ENCODE assay signal across 8 cellular contexts in the genomic region with DNA sequence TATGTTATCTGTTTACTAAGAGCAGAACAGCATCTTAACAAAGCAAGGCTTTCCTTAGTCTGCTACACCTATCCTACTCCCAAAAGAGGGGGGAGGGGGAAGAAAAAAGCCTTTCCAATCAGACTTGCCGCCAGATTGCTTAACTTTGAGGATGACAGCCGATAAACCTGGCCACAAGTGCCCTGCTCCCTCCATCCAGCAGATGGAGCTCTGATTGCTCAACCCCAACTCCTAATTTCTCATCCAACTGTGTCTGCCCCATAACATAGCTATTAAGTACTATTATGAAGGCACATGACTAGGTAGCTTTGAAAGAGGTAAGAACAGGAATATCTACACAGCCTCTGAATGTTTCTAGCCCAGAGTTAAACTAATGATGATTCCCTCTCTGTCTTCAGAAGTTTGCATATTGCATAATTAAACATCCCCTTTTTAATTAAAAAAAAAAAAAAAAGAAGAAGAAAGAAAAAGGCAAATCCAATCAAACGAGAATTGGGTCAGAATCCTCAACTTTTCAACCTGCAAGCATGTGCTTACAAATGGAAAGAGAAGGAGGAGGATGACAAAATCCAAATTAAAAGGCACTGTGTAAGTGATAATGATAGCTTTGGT.
DNase-seq lines count a peak whose midpoint lies in the region; ATAC-seq, FAIRE-seq and TF ChIP-seq lines count a peak whose summit lies in the region.

No MANE protein-coding gene starts in this region.

- no peak overlapping the region for H3K4me2 ChIP-seq in endothelial cell of umbilical vein (ENCODE audit: insufficient read depth, low read length)

- in situ Hi-C loops in GM13977 (cut with MboI; ENCODE audit: low pct_unique_long_range_greater_than_20kb, low sequenced_read_pairs, unreplicated experiment), result no loop called here

- H3K27me3 Mint-ChIP-seq in CD14-positive monocyte (ENCODE audit: low read depth in 3 of 3), result peaks cover 0 to 4% (median 2%) of the 10 kb centered on the region in 3 donors

- ATAC-seq in HG02970 (IDR thresholded peaks at IDR 0.05; ENCODE audit: low FRiP score, unreplicated experiment) (peak; percentile 70), psoas muscle (no peak), HG02840 (IDR thresholded peaks at IDR 0.05; ENCODE audit: low FRiP score, unreplicated experiment) (no peak)

- dilution Hi-C loops in endothelial cell of umbilical vein (cut with MboI; ENCODE audit: extremely low pct_ligation_motif_present, low sequenced_read_pairs), result no loop called here

- POLR2A ChIA-PET in endothelial cell of umbilical vein (lab: Charles Lee), result no interaction called here

- CTCF ChIA-PET in endothelial cell of umbilical vein (lab: Charles Lee), result no interaction called here

- intact Hi-C loops in CD14-positive monocyte (cut with micrococcal nuclease) (no loop called here), endothelial cell of umbilical vein (cut with micrococcal nuclease) (loop anchor here (1.0 kb wide), 1 partner anchor 151 kb away; no protein-coding TSS in a partner anchor), psoas muscle (cut with DNase I) (loop anchor here (5.0 to 10.0 kb wide), 2 partner anchors 152 to 159 kb away; no protein-coding TSS in a partner anchor)

- H2AFZ ChIP-seq in endothelial cell of umbilical vein (ENCODE audit: low read depth, low read length), result no peak overlapping the region

- 40 to 47% (median 43%) methylated on average over 3 of the region's 3 CpGs for WGBS in psoas muscle, 3 donors

- peaks cover 0 to 3% (median 0%) of the 10 kb centered on the region in 7 donors for H3K9me3 Mint-ChIP-seq in CD14-positive monocyte

- no peak overlapping the region for H3K4me3 Mint-ChIP-seq in CD14-positive monocyte

- peak; percentile 49 for TF ChIP-seq CTCF in CD14-positive monocyte (IDR thresholded peaks at IDR 0.05)
- peak; percentile 75 for TF ChIP-seq CTCF in GM13977 (IDR thresholded peaks at IDR 0.05; ENCODE audit: extremely low read depth, insufficient read depth, missing control alignments)
- peak; percentile 31 to 40 for TF ChIP-seq CTCF in endothelial cell of umbilical vein (IDR thresholded peaks at IDR 0.05; ENCODE audit: extremely low read depth in 1 of 2, insufficient read depth in 1 of 2, low read depth in 1 of 2, low read length in 2 of 2)
- peak; percentile 39 for TF ChIP-seq CTCF in psoas muscle (IDR thresholded peaks at IDR 0.05)

- H3K36me3 ChIP-seq in endothelial cell of umbilical vein (ENCODE audit: control insufficient read depth in 2 of 2, extremely low read depth in 1 of 2, insufficient read depth in 2 of 2, low read length in 2 of 2), result no peaks in the 10 kb centered on the region
- H3K36me3 ChIP-seq in psoas muscle (ENCODE audit: insufficient read depth in 1 of 2, low read depth in 1 of 2), result no peaks in the 10 kb centered on the region

- FAIRE-seq in endothelial cell of umbilical vein (lab: Jason Lieb, UNC), result peak; percentile 4

- H3K27ac ChIP-seq in endothelial cell of umbilical vein (ENCODE audit: insufficient read depth, low read depth, low read length) (no peak overlapping the region), psoas muscle (no peak overlapping the region)

- H3K27me3 ChIP-seq in endothelial cell of umbilical vein (ENCODE audit: control insufficient read depth in 2 of 2, insufficient read depth in 2 of 2, low read length in 2 of 2), result no peaks in the 10 kb centered on the region
- H3K27me3 ChIP-seq in psoas muscle (ENCODE audit: insufficient read depth in 3 of 3, low read length in 2 of 3), result no peaks in the 10 kb centered on the region

- no TSS peak for BruUV-seq in endothelial cell of umbilical vein (replicated peaks; lab: Mats Ljungman, UMichigan)

- no peaks in the 10 kb centered on the region for H3K79me2 ChIP-seq in endothelial cell of umbilical vein (ENCODE audit: control insufficient read depth, insufficient read depth, low read length)

- H3K4me1 ChIP-seq in endothelial cell of umbilical vein (ENCODE audit: control insufficient read depth, extremely low read depth, insufficient read depth, low read length), result no peaks in the 10 kb centered on the region
- H3K4me1 ChIP-seq in psoas muscle, result no peaks in the 10 kb centered on the region

- H3K36me3 Mint-ChIP-seq in CD14-positive monocyte, result no peaks in the 10 kb centered on the region

- no peaks in the 10 kb centered on the region for H4K20me1 ChIP-seq in endothelial cell of umbilical vein (replicated peaks; ENCODE audit: control insufficient read depth, extremely low read depth, insufficient read depth, low read length)

- peaks cover 2% of the 10 kb centered on the region for H3K4me1 Mint-ChIP-seq in CD14-positive monocyte

- H3K9me3 ChIP-seq in endothelial cell of umbilical vein (replicated peaks; ENCODE audit: control insufficient read depth, insufficient read depth, low read length) (peaks cover 2% of the 10 kb centered on the region), psoas muscle (peaks cover 5% of the 10 kb centered on the region)

- no peak overlapping the region for H3K4me3 ChIP-seq in endothelial cell of umbilical vein (replicated peaks in 1 of 3; ENCODE audit: insufficient read depth in 1 of 3, low read depth in 1 of 3, low read length in 3 of 3)
- no peak overlapping the region for H3K4me3 ChIP-seq in psoas muscle

- DNase-seq in CD14-positive monocyte (ENCODE audit: low spot score) (no peak), GM13977 (ENCODE audit: low spot score) (peak; percentile 43), NCI-H748 (lab: John Stamatoyannopoulos, UW; ENCODE audit: unreplicated experiment) (peak; percentile 60), endothelial cell of umbilical vein (ENCODE audit: low read depth, low spot score) (no peak), psoas muscle (no peak), hepatic stellate cell (ENCODE audit: low spot score) (no peak)

- peak overlapping the region in 1 of 7 donors; percentile 42 for H3K27ac Mint-ChIP-seq in CD14-positive monocyte

- H3K9me1 ChIP-seq in endothelial cell of umbilical vein (replicated peaks; ENCODE audit: control insufficient read depth, extremely low read depth, insufficient read depth, low read length), result no peaks in the 10 kb centered on the region

- H3K9ac ChIP-seq in endothelial cell of umbilical vein (replicated peaks; ENCODE audit: extremely low read depth, insufficient read depth, low read length), result no peak overlapping the region

- TF ChIP-seq POLR2A in endothelial cell of umbilical vein (IDR thresholded peaks at IDR 0.05; ENCODE audit: low read depth, low read length), result no peak

TF ChIP-seq in endothelial cell of umbilical vein, 7 proteins besides CTCF, POLR2A, EP300 and RAD21:
- no peak for TF ChIP-seq JUN (IDR thresholded peaks at IDR 0.05; ENCODE audit: borderline replicate concordance, insufficient read depth, insufficient read length, low read depth)
- TF ChIP-seq POLR2AphosphoS5 (IDR thresholded peaks at IDR 0.05; ENCODE audit: insufficient read depth, low read depth, low read length), result no peak
- no peak for TF ChIP-seq MYC (IDR thresholded peaks at IDR 0.05; ENCODE audit: low read depth, low read length)
- TF ChIP-seq GATA2 (IDR thresholded peaks at IDR 0.05; ENCODE audit: insufficient read depth, insufficient read length, low read depth, low read length), result no peak
- TF ChIP-seq FOS (IDR thresholded peaks at IDR 0.05; ENCODE audit: borderline replicate concordance, insufficient read depth, low read length), result no peak
- TF ChIP-seq MAX (IDR thresholded peaks at IDR 0.05; ENCODE audit: insufficient read depth, insufficient read length), result no peak
- no peak for TF ChIP-seq EZH2 (IDR thresholded peaks at IDR 0.05; ENCODE audit: borderline replicate concordance, low read depth, low read length, severe bottlenecking)

Comparison
In these comparisons a context has a peak if more than half of its experiments do, and no peak if none do; other contexts are left out.
1. DNase-seq: peak in GM13977 (single experiment) and NCI-H748 (single experiment); none in CD14-positive monocyte (single experiment), endothelial cell of umbilical vein (single experiment), psoas muscle (0 of 2) and hepatic stellate cell (single experiment).
2. intact Hi-C loops: an anchor here in endothelial cell of umbilical vein (1.0 kb wide) and psoas muscle (5.0 to 10.0 kb wide); none called in CD14-positive monocyte.
3. Peak in every context shown above with its lines, with median percentiles within 50 percentile points of each other: CTCF ChIP-seq.